5 cellular contexts compared by ENCODE assay signal in genomic region chr16:3944457-3944856, GRCh38.
DNase-seq lines count a peak whose midpoint lies in the region; ATAC-seq, FAIRE-seq and TF ChIP-seq lines count a peak whose summit lies in the region.
"Not testable (repeated sequence)": the region's sequence is repeated elsewhere in the genome, so short reads cannot be mapped to it uniquely, and the experiment has no call there.

No MANE protein-coding gene starts in this region.

- dilution Hi-C loops in IMR-90 (cut with HindIII; ENCODE audit: low sequenced_read_pairs, unreplicated experiment), result not testable (repeated sequence)

- not testable (repeated sequence) for H3K36me3 ChIP-seq in HEK293 (ENCODE audit: control insufficient read depth in 2 of 2, insufficient read depth in 1 of 2, low read length in 2 of 2); IMR-90 (ENCODE audit: control insufficient read depth, insufficient read depth, low read length); RWPE2 (ENCODE audit: low read depth); K562 (ENCODE audit: control insufficient read depth, insufficient read depth, low read length); upper lobe of right lung

- H3K4me2 ChIP-seq in IMR-90 (ENCODE audit: low read depth, low read length); K562 (ENCODE audit: insufficient read depth, low read length): not testable (repeated sequence)

- peaks cover 5 to 19% of the 10 kb centered on the region in 2 experiments; a peak in 3 of 4 replicates for H3K79me1 ChIP-seq in IMR-90 (ENCODE audit: low read depth in 1 of 2, low read length in 2 of 2)

- not testable (repeated sequence) for H3K9me3 ChIP-seq in HEK293 (ENCODE audit: control insufficient read depth, insufficient read depth, low read depth, low read length); IMR-90 (ENCODE audit: control insufficient read depth, insufficient read depth, low read length); RWPE2 (ENCODE audit: severe bottlenecking); K562 (replicated peaks; ENCODE audit: control insufficient read depth, insufficient read depth, low read depth, low read length); upper lobe of right lung

- intact Hi-C loops in IMR-90 (cut with micrococcal nuclease); K562 (cut with micrococcal nuclease); upper lobe of right lung (cut with DNase I): not testable (repeated sequence)

- not testable (repeated sequence) for H2AFZ ChIP-seq in IMR-90 (replicated peaks; ENCODE audit: low read length, poor library complexity); K562 (ENCODE audit: low read depth, low read length)

- ATAC-seq in IMR-90 (ENCODE audit: low read depth); RWPE2 (ENCODE audit: low read depth); K562; upper lobe of right lung: not testable (repeated sequence)

- H2BK15ac ChIP-seq in IMR-90 (ENCODE audit: low read depth, low read length), result 0 out of 3 replicates have a peak overlapping the region, but pooled peaks have one; percentile 61

- not testable (repeated sequence) for H2BK5ac ChIP-seq in IMR-90 (ENCODE audit: low read depth, low read length, poor library complexity, severe bottlenecking)

- H3K14ac ChIP-seq in IMR-90 (replicated peaks; ENCODE audit: low read depth, low read length), result 0 out of 2 replicates have a peak overlapping the region, but pooled peaks have one; percentile 60

- in situ Hi-C loops in IMR-90 (cut with MboI; ENCODE audit: low sequenced_read_pairs); K562 (cut with MboI): not testable (repeated sequence)

- not testable (repeated sequence) for TF ChIP-seq POLR2A in IMR-90 (IDR thresholded peaks at IDR 0.05; ENCODE audit: low read depth, low read length); K562 (conservative IDR thresholded peaks at IDR 0.05)

- H3K4ac ChIP-seq in IMR-90 (ENCODE audit: low read depth, low read length), result peak overlapping the region; percentile 61; the same call in 1 of the 2 replicates

- H3K9ac ChIP-seq in IMR-90 (ENCODE audit: low read depth, low read length); K562 (ENCODE audit: insufficient read depth in 1 of 2, low read depth in 2 of 2, low read length in 2 of 2): not testable (repeated sequence)

- TF ChIP-seq CTCF in HEK293 (tag by site-specific recombination; IDR thresholded peaks at IDR 0.05); IMR-90 (conservative IDR thresholded peaks at IDR 0.05; ENCODE audit: low read depth, low read length); RWPE2 (IDR thresholded peaks at IDR 0.05; ENCODE audit: poor library complexity, severe bottlenecking); K562 (IDR thresholded peaks at IDR 0.05 in 2 of 3, conservative IDR thresholded peaks at IDR 0.05 in 1 of 3; ENCODE audit: insufficient read depth in 2 of 3, low read depth in 1 of 3, low read length in 3 of 3); upper lobe of right lung (IDR thresholded peaks at IDR 0.05): not testable (repeated sequence)

- DNase-seq in IMR-90; K562 (ENCODE audit: extremely low read depth in 1 of 4, low spot score in 3 of 4): not testable (repeated sequence)
- DNase-seq in RWPE2 (ENCODE audit: low spot score) (peak; percentile 6), upper lobe of right lung (peak; percentile 7)

- TF ChIP-seq EP300 in K562 (IDR thresholded peaks at IDR 0.05; ENCODE audit: low read length), result not testable (repeated sequence)

- not testable (repeated sequence) for H3K27ac ChIP-seq in HEK293 (ENCODE audit: extremely low read depth, low read depth, low read length); IMR-90 (ENCODE audit: insufficient read depth, low read length); RWPE2 (ENCODE audit: poor library complexity, severe bottlenecking); K562 (ENCODE audit: extremely low read depth, low read depth, low read length); upper lobe of right lung

- H2AK9ac ChIP-seq in IMR-90 (replicated peaks; ENCODE audit: low read depth, low read length, poor library complexity), result not testable (repeated sequence)

- WGBS in IMR-90 (ENCODE audit: extremely low coverage in 2 of 2, insufficient read length in 1 of 2), 2 experiments, result no CpG with 5 or more reads among the region's 2 CpGs
- WGBS in K562 (ENCODE audit: insufficient coverage, low coverage, missing lambda C conversion rate), result 0% methylated on average over 2 of the region's 2 CpGs

- peak overlapping the region; percentile 86 for H2BK120ac ChIP-seq in IMR-90 (ENCODE audit: low read depth, low read length)

- FAIRE-seq in K562 (lab: Jason Lieb, UNC), result not testable (repeated sequence)

- POLR2A ChIA-PET in HEK293 (lab: Yijun Ruan, JAX); IMR-90 (lab: Charles Lee; ENCODE audit: unreplicated experiment); K562 (lab: Yijun Ruan, JAX): not testable (repeated sequence)

- not testable (repeated sequence) for H4K8ac ChIP-seq in IMR-90 (ENCODE audit: low read depth in 2 of 2, low read length in 2 of 2)

- not testable (repeated sequence) for H4K20me1 ChIP-seq in IMR-90 (ENCODE audit: insufficient read depth, low read length); K562 (replicated peaks; ENCODE audit: control insufficient read depth, insufficient read depth, low read length)

- peak overlapping the region; percentile 39; the same call in 1 of the 2 replicates for H3K18ac ChIP-seq in IMR-90 (ENCODE audit: low read depth, low read length)

- not testable (repeated sequence) for TF ChIP-seq RAD21 in IMR-90 (IDR thresholded peaks at IDR 0.05; ENCODE audit: low read length); K562 (CRISPR knock-in tag; conservative IDR thresholded peaks at IDR 0.05 in 1 of 2, IDR thresholded peaks at IDR 0.05 in 1 of 2)

- H3K56ac ChIP-seq in IMR-90 (ENCODE audit: extremely low read depth, insufficient read depth, low read length), result not testable (repeated sequence)

- not testable (repeated sequence) for H3K79me2 ChIP-seq in K562 (ENCODE audit: control insufficient read depth, insufficient read depth, low read length)

- 0 out of 2 replicates have a peak overlapping the region, but pooled peaks have one; percentile 38 for H4K5ac ChIP-seq in IMR-90 (ENCODE audit: low read depth, low read length)

- BruUV-seq in IMR-90 (replicated peaks; lab: Mats Ljungman, UMichigan); K562 (replicated peaks; lab: Mats Ljungman, UMichigan): not testable (repeated sequence)

- peak overlapping the region; percentile 58; the same call in 1 of the 2 replicates for H3K23ac ChIP-seq in IMR-90 (ENCODE audit: low read depth, low read length)

- not testable (repeated sequence) for H3K4me3 ChIP-seq in HEK293 (ENCODE audit: low read depth, low read length); IMR-90 (ENCODE audit: insufficient read depth, low read depth, low read length); RWPE2 (ENCODE audit: severe bottlenecking); K562; upper lobe of right lung

- H3K9me1 ChIP-seq in IMR-90 (ENCODE audit: insufficient read depth, low read length), result peaks cover 14% of the 10 kb centered on the region
- not testable (repeated sequence) for H3K9me1 ChIP-seq in K562 (ENCODE audit: control insufficient read depth, insufficient read depth, low read length)

- not testable (repeated sequence) for H3K4me1 ChIP-seq in HEK293 (ENCODE audit: control insufficient read depth, insufficient read depth, low read length); RWPE2 (ENCODE audit: insufficient read depth, poor library complexity, severe bottlenecking); K562 (replicated peaks in 1 of 2; ENCODE audit: control insufficient read depth in 2 of 2, insufficient read depth in 2 of 2, low read length in 2 of 2); upper lobe of right lung
- peaks cover 18% of the 10 kb centered on the region for H3K4me1 ChIP-seq in IMR-90 (ENCODE audit: control insufficient read depth, insufficient read depth, low read length)

- CTCF ChIA-PET in HEK293 (lab: Yijun Ruan, JAX), result interaction anchor here (0.7 kb wide), 1 partner anchor 65 kb away, joined by 3 read pairs; no protein-coding TSS in a partner anchor
- CTCF ChIA-PET in IMR-90 (lab: Yijun Ruan, JAX), result interaction anchor here (0.6 kb wide), 1 partner anchor 157 kb away, joined by 3 read pairs; no protein-coding TSS in a partner anchor
- CTCF ChIA-PET in K562 (lab: Yijun Ruan, JAX; ENCODE audit: low intra/inter-chr PET ratio), result not testable (repeated sequence)

- H3K27me3 ChIP-seq in IMR-90 (ENCODE audit: control insufficient read depth, insufficient read depth, low read length); RWPE2 (ENCODE audit: insufficient read depth, poor library complexity, severe bottlenecking); upper lobe of right lung: not testable (repeated sequence)
- peaks cover 21 to 35% of the 10 kb centered on the region in 2 experiments; a peak in 4 of 5 replicates for H3K27me3 ChIP-seq in K562 (ENCODE audit: control insufficient read depth in 2 of 2, insufficient read depth in 2 of 2, low read length in 2 of 2)

- H4K91ac ChIP-seq in IMR-90 (ENCODE audit: insufficient read depth, low read depth, low read length), result not testable (repeated sequence)

- H2AK5ac ChIP-seq in IMR-90 (ENCODE audit: low read depth, low read length), result 0 out of 2 replicates have a peak overlapping the region, but pooled peaks have one; percentile 31

- peak overlapping the region; percentile 81; the same call in 1 of the 2 replicates for H2BK20ac ChIP-seq in IMR-90 (ENCODE audit: low read depth, low read length)
